Comparison of ENCODE assay signal across 11 cellular contexts in genomic region chr1:218364028-218364710, GRCh38. TPM values are rescaled to one million over a fixed set of nuclear protein-coding genes. Genes with fewer than 3 reads are reported as not detected.
DNase-seq lines count a peak whose midpoint lies in the region; ATAC-seq and TF ChIP-seq lines count a peak whose summit lies in the region.
"Had no signal": no experiment of that assay in that cellular context is flagged by ENCODE, and none has a peak within 500 bp of the region (broad histone marks: within the 10 kb centered on the region; RNA-seq: fewer than 3 reads in every experiment).

No MANE protein-coding gene starts in this region.

- no peak overlapping the region for H3K9ac ChIP-seq in mammary epithelial cell (ENCODE audit: insufficient read depth, low read length)

- intact Hi-C loops in mammary epithelial cell (cut with micrococcal nuclease) = no loop called here

- no peak overlapping the region for H2AFZ ChIP-seq in mammary epithelial cell (ENCODE audit: low read depth, low read length)

- no peak for TF ChIP-seq POLR2A in upper lobe of left lung (IDR thresholded peaks at IDR 0.05)

- TF ChIP-seq EP300 in upper lobe of left lung (IDR thresholded peaks at IDR 0.05) = no peak

- DNase-seq in NCI-H69 (lab: John Stamatoyannopoulos, UW) (peak; percentile 52), brain microvascular endothelial cell (no peak), myocyte (ENCODE audit: low read depth) (peak; percentile 65), upper lobe of left lung (peak in 1 of 2 donors; percentile 54), mammary epithelial cell (no peak), NOMO-1 treated with dmso at 0.1 percent for 144 hours (lab: John Stamatoyannopoulos, UW; ENCODE audit: unreplicated experiment) (no peak), omental fat pad (ENCODE audit: low spot score) (no peak)
- DNase-seq: activated CD8-positive, alpha-beta T cell treated with anti-CD3 and anti-CD28 coated beads, Interleukin-2, amount 10 ng/mL, durations not matched to agents 7 days and 5 days; DMS153; left colon; PC-3 had no signal

- no peak overlapping the region for H3K4me2 ChIP-seq in mammary epithelial cell (ENCODE audit: insufficient read depth, low read depth, low read length)

- ATAC-seq in upper lobe of left lung (ENCODE audit: low FRiP score in 2 of 2) (no peak), omental fat pad (ENCODE audit: low FRiP score) (no peak)
- ATAC-seq: activated CD8-positive, alpha-beta T cell treated with anti-CD3 and anti-CD28 coated beads, Interleukin-2, amount 10 ng/mL, durations not matched to agents 7 days and 5 days; left colon; PC-3 had no signal

- H3K4me3 ChIP-seq in brain microvascular endothelial cell (ENCODE audit: low read depth, low read length) = no peak overlapping the region
- H3K4me3 ChIP-seq in upper lobe of left lung = no peak overlapping the region
- H3K4me3 ChIP-seq in mammary epithelial cell (replicated peaks in 1 of 3; ENCODE audit: insufficient read depth in 1 of 3, low read depth in 2 of 3, low read length in 3 of 3) = no peak overlapping the region

- H3K36me3 ChIP-seq in brain microvascular endothelial cell (replicated peaks) (peaks cover 81% of the 10 kb centered on the region), upper lobe of left lung (peaks cover 0 to 2% (median 0%) of the 10 kb centered on the region in 4 donors), mammary epithelial cell (ENCODE audit: insufficient read depth, low read length) (peaks cover 18% of the 10 kb centered on the region)

- BruUV-seq in mammary epithelial cell (replicated peaks; lab: Mats Ljungman, UMichigan) = no TSS peak

- H3K27ac ChIP-seq in brain microvascular endothelial cell = peak overlapping the region; percentile 54
- H3K27ac ChIP-seq in upper lobe of left lung = peak overlapping the region in 3 of 4 donors; percentile 45 to 58 (median 54)
- H3K27ac ChIP-seq in mammary epithelial cell (ENCODE audit: insufficient read depth, low read depth, low read length) = no peak overlapping the region

- TF ChIP-seq CTCF in brain microvascular endothelial cell (IDR thresholded peaks at IDR 0.05; ENCODE audit: low read depth, low read length, missing control alignments) = no peak
- no peak for TF ChIP-seq CTCF in upper lobe of left lung (IDR thresholded peaks at IDR 0.05)
- no peak for TF ChIP-seq CTCF in mammary epithelial cell (conservative IDR thresholded peaks at IDR 0.05 in 1 of 2, IDR thresholded peaks at IDR 0.05 in 1 of 2; ENCODE audit: extremely low read depth in 1 of 2, insufficient read depth in 1 of 2, low read depth in 1 of 2, low read length in 2 of 2)
- no peak for TF ChIP-seq CTCF in omental fat pad (IDR thresholded peaks at IDR 0.05)

- H3K4me1 ChIP-seq in upper lobe of left lung (peaks cover 21 to 35% (median 30%) of the 10 kb centered on the region in 4 donors), mammary epithelial cell (ENCODE audit: insufficient read depth, low read length) (peaks cover 8% of the 10 kb centered on the region)

- peaks cover 97% of the 10 kb centered on the region for H3K79me2 ChIP-seq in mammary epithelial cell (ENCODE audit: insufficient read depth, low read length)

- in situ Hi-C loops in brain microvascular endothelial cell (cut with HindIII; ENCODE audit: low pct_ligation_motif_present, low sequenced_read_pairs) (no loop called here), mammary epithelial cell (cut with MboI; ENCODE audit: low sequenced_read_pairs in 2 of 2) (no loop called here)

- H3K27me3 ChIP-seq in brain microvascular endothelial cell (replicated peaks) (no peaks in the 10 kb centered on the region), upper lobe of left lung (no peaks in the 10 kb centered on the region), mammary epithelial cell (ENCODE audit: insufficient read depth, low read length) (no peaks in the 10 kb centered on the region)

- WGBS in upper lobe of left lung, 2 donors = 63 to 64% methylated on average over 7 to 8 of the region's 8 CpGs
- WGBS in mammary epithelial cell (ENCODE audit: low coverage, missing lambda C conversion rate) = 85% methylated on average over 8 of the region's 8 CpGs

- dilution Hi-C loops in mammary epithelial cell (cut with HindIII; ENCODE audit: low sequenced_read_pairs) = no loop called here

- no peaks in the 10 kb centered on the region for H3K9me3 ChIP-seq in upper lobe of left lung
- H3K9me3 ChIP-seq in mammary epithelial cell (replicated peaks; ENCODE audit: insufficient read depth, low read length) = no peaks in the 10 kb centered on the region

- CTCF ChIA-PET in mammary epithelial cell (lab: Charles Lee; ENCODE audit: low non-redundant PET) = no interaction called here

- H4K20me1 ChIP-seq in mammary epithelial cell (ENCODE audit: insufficient read depth, low read length) = no peaks in the 10 kb centered on the region

RNA-seq across cellular contexts. Expression of gene TGFB2, which starts 19.0 kb away (rescaled TPM):
- total RNA-seq in myocyte = 18.4 and 20.8 TPM in 2 replicates
- 51.5 TPM for polyA plus RNA-seq in myocyte (2012)
- 10 to 100 TPM in 3 of 6 donors, 1 to 10 TPM in 3; 4.2 to 13.7 (median 9.9) TPM for total RNA-seq in upper lobe of left lung
- 100 to 1,000 TPM in 1 of 2 donors, 10 to 100 TPM in 1; 39.6 to 120 TPM for total RNA-seq in mammary epithelial cell
- polyA plus RNA-seq in mammary epithelial cell = 10.9 TPM
- polyA minus RNA-seq in mammary epithelial cell = 35.6 TPM
- 1 to 10 TPM; 3.1 to 9.1 (median 4.1) TPM for total RNA-seq in omental fat pad
- total RNA-seq: activated CD8-positive, alpha-beta T cell treated with anti-CD3 and anti-CD28 coated beads, Interleukin-2, amount 10 ng/mL, durations not matched to agents 7 days and 5 days had no signal

Comparison
In these comparisons a context has a peak if more than half of its experiments do, and no peak if none do; other contexts are left out.
1. DNase-seq: peak in NCI-H69 (single experiment) and myocyte (single experiment); none in brain microvascular endothelial cell (single experiment), mammary epithelial cell (single experiment), NOMO-1 treated with dmso at 0.1 percent for 144 hours (single experiment) and omental fat pad (single experiment).